Comparison of ENCODE assay signal across 13 cellular contexts in the genomic region with DNA sequence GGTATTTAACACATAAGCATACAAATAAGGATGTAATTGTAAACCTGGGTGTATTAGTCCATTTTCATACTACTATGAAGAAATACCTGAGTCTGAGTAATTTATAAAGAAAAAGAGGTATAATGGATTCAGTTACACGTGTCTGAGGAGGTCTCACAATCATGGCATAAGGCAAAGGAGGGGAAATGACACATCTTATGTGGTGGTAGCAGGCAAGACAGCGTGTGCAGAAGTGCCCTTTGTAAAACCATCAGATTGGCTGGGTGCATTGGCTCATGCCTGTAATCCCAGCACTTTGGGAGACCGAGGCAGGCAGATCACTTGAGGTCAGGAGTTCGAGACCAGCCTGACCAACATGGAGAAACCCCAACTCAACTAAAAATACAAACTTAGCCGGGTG. TPM values are rescaled to one million over a fixed set of nuclear protein-coding genes. Genes with fewer than 3 reads are reported as not detected.
DNase-seq lines count a peak whose midpoint lies in the region; ATAC-seq and TF ChIP-seq lines count a peak whose summit lies in the region.
"Not testable (repeated sequence)": the region's sequence is repeated elsewhere in the genome, so short reads cannot be mapped to it uniquely, and the experiment has no call there.
"Had no signal": no experiment of that assay in that cellular context is flagged by ENCODE, and none has a peak within 500 bp of the region (broad histone marks: within the 10 kb centered on the region; RNA-seq: fewer than 3 reads in every experiment).

No MANE protein-coding gene starts in this region.

- H3K4me1 Mint-ChIP-seq in activated CD4-positive, alpha-beta T cell treated with anti-CD3 and anti-CD28 coated beads for 36 hours; activated naive CD8-positive, alpha-beta T cell treated with anti-CD3 and anti-CD28 coated beads, Interleukin-2, amount 50 U/mL, for 24 hours: not testable (repeated sequence)
- peaks cover 12% of the 10 kb centered on the region for H3K4me1 Mint-ChIP-seq in stimulated activated effector memory CD8-positive, alpha-beta T cell treated with anti-CD3 and anti-CD28 coated beads, Interleukin-12 subunit alpha, Interleukin-12 subunit beta, amount 100 ng/mL, for 72 hours

- intact Hi-C loops in PC-3 (cut with micrococcal nuclease) = not testable (repeated sequence)
- intact Hi-C loops in activated CD4-positive, alpha-beta T cell treated with anti-CD3 and anti-CD28 coated beads for 36 hours (cut with DNase I, micrococcal nuclease) = loop anchor here in 1 of 2 experiments (2.0 to 10.0 kb wide), 4 partner anchors 77 to 449 kb away; a partner anchor contains a TSS

- H3K9me2 ChIP-seq in PC-3 (replicated peaks; ENCODE audit: low read length) = not testable (repeated sequence)

- H3K4me1 ChIP-seq in PC-3 (ENCODE audit: insufficient read depth, low read length) = not testable (repeated sequence)

- not testable (repeated sequence) for H3K4me3 Mint-ChIP-seq in activated CD4-positive, alpha-beta T cell treated with anti-CD3 and anti-CD28 coated beads for 36 hours; activated naive CD8-positive, alpha-beta T cell treated with anti-CD3 and anti-CD28 coated beads, Interleukin-2, amount 50 U/mL, for 24 hours; stimulated activated effector memory CD8-positive, alpha-beta T cell treated with anti-CD3 and anti-CD28 coated beads, Interleukin-12 subunit alpha, Interleukin-12 subunit beta, amount 100 ng/mL, for 72 hours

- not testable (repeated sequence) for BruUV-seq in PC-3 (replicated peaks; lab: Mats Ljungman, UMichigan)

- ATAC-seq in PC-3 = not testable (repeated sequence)
- ATAC-seq in activated CD4-positive, alpha-beta T cell treated with anti-CD3 and anti-CD28 coated beads for 36 hours = peak; percentile 50
- peak; percentile 56 for ATAC-seq in activated naive CD8-positive, alpha-beta T cell treated with anti-CD3 and anti-CD28 coated beads, Interleukin-2, amount 50 U/mL, for 24 hours
- ATAC-seq in stimulated activated effector memory CD8-positive, alpha-beta T cell treated with anti-CD3 and anti-CD28 coated beads, Interleukin-12 subunit alpha, Interleukin-12 subunit beta, amount 100 ng/mL, for 72 hours = peak; percentile 72

- H3K9ac ChIP-seq in PC-3 (ENCODE audit: low read length) = not testable (repeated sequence)

- H3K9me3 Mint-ChIP-seq in activated CD4-positive, alpha-beta T cell treated with anti-CD3 and anti-CD28 coated beads for 36 hours (ENCODE audit: low read depth); activated naive CD8-positive, alpha-beta T cell treated with anti-CD3 and anti-CD28 coated beads, Interleukin-2, amount 50 U/mL, for 24 hours; stimulated activated effector memory CD8-positive, alpha-beta T cell treated with anti-CD3 and anti-CD28 coated beads, Interleukin-12 subunit alpha, Interleukin-12 subunit beta, amount 100 ng/mL, for 72 hours: not testable (repeated sequence)

- H4K20me1 ChIP-seq in PC-3 (ENCODE audit: low read length) = not testable (repeated sequence)

- H3K4me3 ChIP-seq in PC-3 (ENCODE audit: low read length) = not testable (repeated sequence)

- not testable (repeated sequence) for H3K36me3 ChIP-seq in PC-3 (ENCODE audit: low read depth, low read length)

- not testable (repeated sequence) for H3K27ac ChIP-seq in PC-3 (ENCODE audit: low read length)

- H2AFZ ChIP-seq in PC-3 (ENCODE audit: low read length) = not testable (repeated sequence)

- not testable (repeated sequence) for H3K27me3 ChIP-seq in PC-3 (ENCODE audit: low read length)

- DNase-seq in HT1080 (ENCODE audit: low read depth) = peak; percentile 67
- peak; percentile 12 for DNase-seq in PC-3
- not testable (repeated sequence) for DNase-seq in activated CD4-positive, alpha-beta T cell treated with anti-CD3 and anti-CD28 coated beads for 36 hours; activated naive CD8-positive, alpha-beta T cell treated with anti-CD3 and anti-CD28 coated beads, Interleukin-2, amount 50 U/mL, for 24 hours; stimulated activated effector memory CD8-positive, alpha-beta T cell treated with anti-CD3 and anti-CD28 coated beads, Interleukin-12 subunit alpha, Interleukin-12 subunit beta, amount 100 ng/mL, for 72 hours (ENCODE audit: low spot score in 2 of 2)
- peak; percentile 8 for DNase-seq in dermis blood vessel endothelial cell

- not testable (repeated sequence) for H3F3A ChIP-seq in PC-3 (ENCODE audit: low read length, unreplicated experiment)

- peaks cover 22% of the 10 kb centered on the region for H3K27me3 Mint-ChIP-seq in activated CD4-positive, alpha-beta T cell treated with anti-CD3 and anti-CD28 coated beads for 36 hours
- H3K27me3 Mint-ChIP-seq in activated naive CD8-positive, alpha-beta T cell treated with anti-CD3 and anti-CD28 coated beads, Interleukin-2, amount 50 U/mL, for 24 hours = peaks cover 12% of the 10 kb centered on the region

- H3K36me3 Mint-ChIP-seq in activated CD4-positive, alpha-beta T cell treated with anti-CD3 and anti-CD28 coated beads for 36 hours (ENCODE audit: low read depth); activated naive CD8-positive, alpha-beta T cell treated with anti-CD3 and anti-CD28 coated beads, Interleukin-2, amount 50 U/mL, for 24 hours (ENCODE audit: low read depth); stimulated activated effector memory CD8-positive, alpha-beta T cell treated with anti-CD3 and anti-CD28 coated beads, Interleukin-12 subunit alpha, Interleukin-12 subunit beta, amount 100 ng/mL, for 72 hours: not testable (repeated sequence)

- CTCF ChIA-PET in PC-3 (lab: Charles Lee) = not testable (repeated sequence)
- CTCF ChIA-PET in activated CD4-positive, alpha-beta T cell treated with anti-CD3 and anti-CD28 coated beads for 36 hours (lab: Charles Lee) = interaction anchor here (1.1 to 5.2 kb wide), 6 partner anchors 20 to 229 kb away, joined by 3 to 28 read pairs (median 6); no protein-coding TSS in a partner anchor

- H3K79me2 ChIP-seq in PC-3 (ENCODE audit: low read length) = not testable (repeated sequence)

- not testable (repeated sequence) for H3K4me2 ChIP-seq in PC-3 (ENCODE audit: low read length)

- H3K27ac Mint-ChIP-seq in activated CD4-positive, alpha-beta T cell treated with anti-CD3 and anti-CD28 coated beads for 36 hours; activated naive CD8-positive, alpha-beta T cell treated with anti-CD3 and anti-CD28 coated beads, Interleukin-2, amount 50 U/mL, for 24 hours; stimulated activated effector memory CD8-positive, alpha-beta T cell treated with anti-CD3 and anti-CD28 coated beads, Interleukin-12 subunit alpha, Interleukin-12 subunit beta, amount 100 ng/mL, for 72 hours: not testable (repeated sequence)

- POLR2A ChIA-PET in PC-3 (lab: Charles Lee; ENCODE audit: unreplicated experiment) = not testable (repeated sequence)
- POLR2A ChIA-PET in activated CD4-positive, alpha-beta T cell treated with anti-CD3 and anti-CD28 coated beads for 36 hours (lab: Charles Lee) = interaction anchor here (0.6 to 0.7 kb wide), 2 partner anchors 98 to 1347 kb away, joined by 3 read pairs; no protein-coding TSS in a partner anchor

- H3K9me3 ChIP-seq in PC-3 (ENCODE audit: low read length) = not testable (repeated sequence)

- TF ChIP-seq CTCF in PC-3 (conservative IDR thresholded peaks at IDR 0.05; ENCODE audit: low read depth, low read length) = not testable (repeated sequence)

RNA-seq across cellular contexts. Expression of a gene that starts 41.3 kb away (rescaled TPM):
- total RNA-seq in HT1080 (2014; rRNA removed; shearing (Covaris generic)) = not detected in 2 replicates
- not detected in 2 replicates for polyA plus RNA-seq in HT1080 (2015; cell fraction: cytosol; rRNA removed)
- polyA plus RNA-seq in HT1080 (2015; cell fraction: nucleus; rRNA removed) = not detected in 2 replicates
- total RNA-seq in PC-3 (2014; rRNA removed) (not detected in 2 replicates), dermis blood vessel endothelial cell (not detected in 2 replicates)
- total RNA-seq in activated CD4-positive, alpha-beta T cell treated with anti-CD3 and anti-CD28 coated beads for 36 hours = not detected
- total RNA-seq: A673; CD4-positive, alpha-beta memory T cell; CD4-positive, CD25-positive, alpha-beta regulatory T cell; CD8-positive, alpha-beta memory T cell; Daoy had no signal
- polyA plus RNA-seq: AG04450; CD14-positive monocyte; CD4-positive, alpha-beta memory T cell; CD4-positive, CD25-positive, alpha-beta regulatory T cell; CD8-positive, alpha-beta memory T cell had no signal
